ENCODE assay signal across 18 cellular contexts in genomic region chr21:45333583-45334121, GRCh38. TPM values are rescaled to one million over a fixed set of nuclear protein-coding genes. Genes with fewer than 3 reads are reported as not detected.
DNase-seq lines count a peak whose midpoint lies in the region; ATAC-seq and TF ChIP-seq lines count a peak whose summit lies in the region.
"Had no signal": no experiment of that assay in that cellular context is flagged by ENCODE, and none has a peak within 500 bp of the region (broad histone marks: within the 10 kb centered on the region; RNA-seq: fewer than 3 reads in every experiment).

No MANE protein-coding gene starts in this region.

- H2AK5ac ChIP-seq in mesenchymal stem cell (ENCODE audit: low read length, severe bottlenecking): peak overlapping the region; percentile 79

- peak overlapping the region; percentile 7 for H3K27ac ChIP-seq in brain microvascular endothelial cell
- peak overlapping the region; percentile 50 for H3K27ac ChIP-seq in mesenchymal stem cell (ENCODE audit: low read length, poor library complexity, severe bottlenecking)
- H3K27ac ChIP-seq: heart left ventricle, tibial artery had no signal

- H3K9ac ChIP-seq in mesenchymal stem cell (ENCODE audit: low read length): no peak overlapping the region

- no peaks in the 10 kb centered on the region for H3K4me1 Mint-ChIP-seq in natural killer cell treated with Interleukin-12 subunit alpha and Interleukin-12 subunit beta and Interleukin-15 and Interleukin-18, amount 100 ng/mL, for 72 hours (ENCODE audit: low read depth in 2 of 2)
- no peaks in the 10 kb centered on the region for H3K4me1 Mint-ChIP-seq in natural killer cell
- no peaks in the 10 kb centered on the region for H3K4me1 Mint-ChIP-seq in stimulated activated naive CD8-positive, alpha-beta T cell treated with anti-CD3 and anti-CD28 coated beads, Interleukin-15, amount 100 ng/mL, for 72 hours

- H2BK15ac ChIP-seq in mesenchymal stem cell (ENCODE audit: low read depth, poor library complexity, severe bottlenecking): peak overlapping the region; percentile 44

- H3K27ac Mint-ChIP-seq in natural killer cell treated with Interleukin-12 subunit alpha and Interleukin-12 subunit beta and Interleukin-15 and Interleukin-18, amount 100 ng/mL, for 72 hours: no peak overlapping the region
- no peak overlapping the region for H3K27ac Mint-ChIP-seq in natural killer cell
- H3K27ac Mint-ChIP-seq in stimulated activated naive CD8-positive, alpha-beta T cell treated with anti-CD3 and anti-CD28 coated beads, Interleukin-15, amount 100 ng/mL, for 72 hours: no peak overlapping the region

- H4K91ac ChIP-seq in mesenchymal stem cell (ENCODE audit: low read length): peak overlapping the region; percentile 61

- H3K79me1 ChIP-seq in mesenchymal stem cell (replicated peaks; ENCODE audit: low read length, poor library complexity, severe bottlenecking): no peaks in the 10 kb centered on the region

- H2BK12ac ChIP-seq in mesenchymal stem cell (ENCODE audit: low read length in 2 of 2): peak overlapping the region; percentile 51 to 79

- H3K9me3 Mint-ChIP-seq in natural killer cell treated with Interleukin-12 subunit alpha and Interleukin-12 subunit beta and Interleukin-15 and Interleukin-18, amount 100 ng/mL, for 72 hours: no peaks in the 10 kb centered on the region
- H3K9me3 Mint-ChIP-seq in natural killer cell: no peaks in the 10 kb centered on the region
- H3K9me3 Mint-ChIP-seq in stimulated activated naive CD8-positive, alpha-beta T cell treated with anti-CD3 and anti-CD28 coated beads, Interleukin-15, amount 100 ng/mL, for 72 hours: no peaks in the 10 kb centered on the region

- H3K4ac ChIP-seq in mesenchymal stem cell (ENCODE audit: low read depth in 1 of 2, low read length in 2 of 2): peak overlapping the region in 1 of 2 experiments; percentile 40

- H3K18ac ChIP-seq in mesenchymal stem cell (ENCODE audit: low read depth in 1 of 2, low read length in 2 of 2): peak overlapping the region; percentile 58 to 61

- no peak overlapping the region for H3K14ac ChIP-seq in mesenchymal stem cell (ENCODE audit: low read length in 2 of 2)

- H2AFZ ChIP-seq in mesenchymal stem cell (ENCODE audit: low read depth, low read length): no peak overlapping the region

- 71% methylated on average over 10 of the region's 18 CpGs for WGBS in mesenchymal stem cell

- in situ Hi-C loops in brain microvascular endothelial cell (cut with HindIII; ENCODE audit: low pct_ligation_motif_present, low sequenced_read_pairs): no loop called here

- no peak for ATAC-seq in natural killer cell treated with Interleukin-12 subunit alpha and Interleukin-12 subunit beta and Interleukin-15 and Interleukin-18, amount 100 ng/mL, for 72 hours
- ATAC-seq in natural killer cell: no peak
- no peak for ATAC-seq in stimulated activated naive CD8-positive, alpha-beta T cell treated with anti-CD3 and anti-CD28 coated beads, Interleukin-15, amount 100 ng/mL, for 72 hours
- ATAC-seq: activated CD4-positive, CD25-positive, alpha-beta regulatory T cell treated with anti-CD3 and anti-CD28 coated beads, Interleukin-2, amount 50 U/mL, for 24 hours; heart left ventricle; left colon had no signal

- H3K36me3 ChIP-seq in brain microvascular endothelial cell (replicated peaks): no peaks in the 10 kb centered on the region
- H3K36me3 ChIP-seq in mesenchymal stem cell (ENCODE audit: control insufficient read depth in 1 of 2, insufficient read depth in 2 of 2, low read depth in 1 of 2, low read length in 2 of 2): peaks cover 0 to 2% of the 10 kb centered on the region in 2 experiments
- H3K36me3 ChIP-seq: heart left ventricle, tibial artery had no signal

- H2BK120ac ChIP-seq in mesenchymal stem cell (ENCODE audit: low read depth, low read length): peak overlapping the region; percentile 50

- H3K4me3 Mint-ChIP-seq in natural killer cell treated with Interleukin-12 subunit alpha and Interleukin-12 subunit beta and Interleukin-15 and Interleukin-18, amount 100 ng/mL, for 72 hours: no peak overlapping the region
- H3K4me3 Mint-ChIP-seq in natural killer cell: no peak overlapping the region
- H3K4me3 Mint-ChIP-seq in stimulated activated naive CD8-positive, alpha-beta T cell treated with anti-CD3 and anti-CD28 coated beads, Interleukin-15, amount 100 ng/mL, for 72 hours: no peak overlapping the region

- intact Hi-C loops in natural killer cell (cut with micrococcal nuclease): no loop called here

- peak overlapping the region; percentile 33 for H2BK5ac ChIP-seq in mesenchymal stem cell (ENCODE audit: low read depth, low read length, poor library complexity, severe bottlenecking)

- H3K9me3 ChIP-seq in mesenchymal stem cell (ENCODE audit: control insufficient read depth, low read length): no peaks in the 10 kb centered on the region
- H3K9me3 ChIP-seq: heart left ventricle, tibial artery had no signal

- peak; percentile 50 for DNase-seq in natural killer cell treated with Interleukin-12 subunit alpha and Interleukin-12 subunit beta and Interleukin-15 and Interleukin-18, amount 100 ng/mL, for 72 hours (ENCODE audit: low spot score)
- no peak for DNase-seq in natural killer cell
- DNase-seq in brain microvascular endothelial cell: peak; percentile 72
- peak; percentile 82 for DNase-seq in mesenchymal stem cell
- no peak for DNase-seq in NCI-H2029 (lab: John Stamatoyannopoulos, UW)
- DNase-seq in stimulated activated naive CD8-positive, alpha-beta T cell treated with anti-CD3 and anti-CD28 coated beads, Interleukin-15, amount 100 ng/mL, for 72 hours: no peak
- DNase-seq in COLO668 (lab: John Stamatoyannopoulos, UW; ENCODE audit: unreplicated experiment): no peak
- no peak for DNase-seq in dedifferentiated amniotic fluid mesenchymal stem cell (ENCODE audit: extremely low spot score)
- DNase-seq: activated T-cell treated with anti-CD3 and anti-CD28 coated beads for 4 hours; left colon; MM.1S; NCI-H1930; NCI-H526 treated with DMSO at 0.1 percent for 48 hours; stimulated activated CD4-positive, alpha-beta T cell treated with anti-CD3 and anti-CD28 coated beads, Interleukin-4, amount 100 ng/mL, for 24 hours; T-helper 1 cell had no signal

- H3K27me3 Mint-ChIP-seq in natural killer cell treated with Interleukin-12 subunit alpha and Interleukin-12 subunit beta and Interleukin-15 and Interleukin-18, amount 100 ng/mL, for 72 hours: peaks cover 0 to 7% of the 10 kb centered on the region in 2 donors
- H3K27me3 Mint-ChIP-seq in natural killer cell (ENCODE audit: low read depth in 2 of 2): no peaks in the 10 kb centered on the region
- H3K27me3 Mint-ChIP-seq in stimulated activated naive CD8-positive, alpha-beta T cell treated with anti-CD3 and anti-CD28 coated beads, Interleukin-15, amount 100 ng/mL, for 72 hours: no peaks in the 10 kb centered on the region

- no peak overlapping the region for H3K23ac ChIP-seq in mesenchymal stem cell (ENCODE audit: low read length in 2 of 2)

- H3K4me3 ChIP-seq in brain microvascular endothelial cell (ENCODE audit: low read depth, low read length): no peak overlapping the region
- no peak overlapping the region for H3K4me3 ChIP-seq in mesenchymal stem cell (ENCODE audit: insufficient read depth in 1 of 2, low read depth in 1 of 2, low read length in 2 of 2)
- H3K4me3 ChIP-seq: heart left ventricle, tibial artery had no signal

- peaks cover 64% of the 10 kb centered on the region for H3K4me1 ChIP-seq in mesenchymal stem cell (ENCODE audit: control insufficient read depth, insufficient read depth, low read depth, low read length)

- H3K27me3 ChIP-seq in brain microvascular endothelial cell (replicated peaks) (no peaks in the 10 kb centered on the region), mesenchymal stem cell (ENCODE audit: control insufficient read depth in 1 of 2, insufficient read depth in 1 of 2, low read length in 2 of 2) (peaks cover 0 to 20% of the 10 kb centered on the region in 2 experiments)
- H3K27me3 ChIP-seq: heart left ventricle, tibial artery had no signal

- H3K4me2 ChIP-seq in mesenchymal stem cell (ENCODE audit: low read length, poor library complexity, severe bottlenecking): no peak overlapping the region

- TF ChIP-seq CTCF in natural killer cell (IDR thresholded peaks at IDR 0.05) (no peak), brain microvascular endothelial cell (IDR thresholded peaks at IDR 0.05; ENCODE audit: low read depth, low read length, missing control alignments) (no peak)

- H4K8ac ChIP-seq in mesenchymal stem cell (ENCODE audit: low read length): peak overlapping the region; percentile 35

- H3K36me3 Mint-ChIP-seq in natural killer cell treated with Interleukin-12 subunit alpha and Interleukin-12 subunit beta and Interleukin-15 and Interleukin-18, amount 100 ng/mL, for 72 hours: no peaks in the 10 kb centered on the region
- H3K36me3 Mint-ChIP-seq in natural killer cell: no peaks in the 10 kb centered on the region

RNA-seq across cellular contexts. Expression of gene POFUT2, which starts 46.0 kb away (rescaled TPM):
- 10 to 100 TPM; 16.5 to 23.5 TPM for total RNA-seq in natural killer cell treated with Interleukin-12 subunit alpha and Interleukin-12 subunit beta and Interleukin-15 and Interleukin-18, amount 100 ng/mL, for 72 hours
- 10 to 100 TPM; 41.4 to 46.0 (median 43.3) TPM for total RNA-seq in natural killer cell
- polyA plus RNA-seq in mesenchymal stem cell (2013, experiment 1 of 2): 75.1 TPM
- polyA plus RNA-seq in mesenchymal stem cell (2013, experiment 2 of 2): 76.3 TPM

Comparison
In these comparisons a context has a peak if more than half of its experiments do, and no peak if none do; other contexts are left out.
1. DNase-seq: peak in natural killer cell treated with Interleukin-12 subunit alpha and Interleukin-12 subunit beta and Interleukin-15 and Interleukin-18, amount 100 ng/mL, for 72 hours (single experiment), brain microvascular endothelial cell (single experiment) and mesenchymal stem cell (single experiment); none in natural killer cell (single experiment), NCI-H2029 (single experiment), stimulated activated naive CD8-positive, alpha-beta T cell treated with anti-CD3 and anti-CD28 coated beads, Interleukin-15, amount 100 ng/mL, for 72 hours (0 of 2), COLO668 (single experiment) and dedifferentiated amniotic fluid mesenchymal stem cell (single experiment).